1 cellular context compared by ENCODE assay signal in the genomic region with DNA sequence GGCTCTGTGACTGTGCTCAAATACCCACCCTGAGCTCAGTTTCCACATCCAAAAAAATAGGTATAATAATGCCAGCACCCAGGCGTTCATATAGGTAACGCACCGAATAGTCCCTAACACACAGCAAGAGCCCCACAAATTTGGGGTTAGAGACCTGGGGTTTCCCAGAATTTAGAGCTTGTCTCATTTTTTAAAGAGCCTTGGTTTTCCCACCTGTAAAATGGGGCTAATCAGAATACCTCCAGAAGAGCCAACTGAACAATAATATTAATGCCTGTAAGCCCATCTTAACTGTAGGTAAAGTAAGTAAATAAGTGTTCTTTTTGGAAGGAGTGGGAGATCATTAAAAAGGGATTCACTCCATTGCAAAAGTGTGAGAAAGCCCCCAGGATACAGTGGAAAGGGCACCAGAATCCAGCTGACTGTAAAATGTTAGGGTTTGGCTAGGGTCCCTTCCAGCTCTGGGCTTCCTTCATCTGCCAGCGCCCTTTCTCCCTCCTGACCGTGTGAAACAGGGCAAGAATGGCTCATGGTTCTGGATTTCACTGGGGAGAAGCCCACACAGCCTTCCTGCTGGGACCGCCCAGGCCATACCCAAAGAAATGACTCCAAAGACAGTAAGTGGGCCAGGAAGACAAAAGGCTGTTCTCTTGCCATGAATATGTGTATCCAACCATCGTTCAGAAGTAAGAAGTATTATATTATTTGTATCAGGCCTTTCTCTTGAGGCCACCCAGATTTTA.
TF ChIP-seq lines count a peak whose summit lies in the region.

No MANE protein-coding gene starts in this region.

TF ChIP-seq in IMR-90, 13 proteins besides CTCF, POLR2A, EP300 and RAD21 (continued from another document):
- TF ChIP-seq FOS (IDR thresholded peaks at IDR 0.05; ENCODE audit: low read depth, low read length) (no peak), RCOR1 (IDR thresholded peaks at IDR 0.05; ENCODE audit: insufficient replicate concordance, low read length) (no peak), CEBPB (IDR thresholded peaks at IDR 0.05; ENCODE audit: low read depth, low read length) (no peak), RFX5 (IDR thresholded peaks at IDR 0.05; ENCODE audit: low read depth, low read length) (no peak), MAFK (IDR thresholded peaks at IDR 0.05; ENCODE audit: low read depth, low read length) (no peak), MXI1 (IDR thresholded peaks at IDR 0.05; ENCODE audit: borderline replicate concordance, low read depth, low read length) (no peak)
